23 cellular contexts compared by ENCODE assay signal in genomic region chr10:88911121-88911520, GRCh38. TPM values are rescaled to one million over a fixed set of nuclear protein-coding genes. Genes with fewer than 3 reads are reported as not detected.
"Had no signal": no experiment of that assay in that cellular context is flagged by ENCODE, and none has a peak within 500 bp of the region (broad histone marks: within the 10 kb centered on the region; RNA-seq: fewer than 3 reads in every experiment).

No MANE protein-coding gene starts in this region.

- FAIRE-seq: islet of Langerhans had no signal

- ATAC-seq: effector memory CD8-positive, alpha-beta T cell; gastrocnemius medialis; heart right ventricle; naive thymus-derived CD4-positive, alpha-beta T cell; psoas muscle; right lobe of liver; stimulated activated effector memory CD8-positive, alpha-beta T cell treated with anti-CD3 and anti-CD28 coated beads, Interleukin-12 subunit alpha, Interleukin-12 subunit beta, amount 100 ng/mL, for 72 hours; stimulated activated naive CD8-positive, alpha-beta T cell treated with anti-CD3 and anti-CD28 coated beads, Interleukin-15, Interleukin-2, amounts not matched to agents 100 U/mL and 50 U/mL, for 24 hours had no signal

- H3K27ac ChIP-seq: epithelial cell of prostate, esophagus muscularis mucosa, gastrocnemius medialis, heart right ventricle, psoas muscle, right lobe of liver, tibial artery, upper lobe of left lung, uterus had no signal

- H3K36me3 ChIP-seq: gastrocnemius medialis, right lobe of liver, upper lobe of left lung, uterus had no signal

- H3K27ac Mint-ChIP-seq: effector memory CD8-positive, alpha-beta T cell; nephron progenitor cell; stimulated activated effector memory CD8-positive, alpha-beta T cell treated with anti-CD3 and anti-CD28 coated beads, Interleukin-12 subunit alpha, Interleukin-12 subunit beta, amount 100 ng/mL, for 72 hours had no signal

- H3K27me3 ChIP-seq: esophagus muscularis mucosa, gastrocnemius medialis, heart right ventricle, right lobe of liver, tibial artery, upper lobe of left lung, uterus had no signal

- H3K4me1 ChIP-seq: gastrocnemius medialis, psoas muscle, tibial artery, upper lobe of left lung, uterus had no signal

- H3K4me3 Mint-ChIP-seq: effector memory CD8-positive, alpha-beta T cell; naive thymus-derived CD4-positive, alpha-beta T cell; nephron progenitor cell; stimulated activated effector memory CD8-positive, alpha-beta T cell treated with anti-CD3 and anti-CD28 coated beads, Interleukin-12 subunit alpha, Interleukin-12 subunit beta, amount 100 ng/mL, for 72 hours had no signal

- DNase-seq: effector memory CD8-positive, alpha-beta T cell; gastrocnemius medialis; heart right ventricle; hypothalamus; kidney glomerular epithelial cell; mammary epithelial cell; naive thymus-derived CD4-positive, alpha-beta T cell; nephron progenitor cell; psoas muscle; retina; right lobe of liver; stimulated activated CD4-positive, alpha-beta T cell treated with anti-CD3 and anti-CD28 coated beads, Interleukin-4, amount 100 ng/mL, for 1 hour; stimulated activated CD8-positive, alpha-beta memory T cell treated with anti-CD3 and anti-CD28 coated beads, Interleukin-4, amount 100 ng/mL, for 48 hours; stimulated activated naive CD8-positive, alpha-beta T cell treated with anti-CD3 and anti-CD28 coated beads, Interleukin-15, Interleukin-2, amounts not matched to agents 100 U/mL and 50 U/mL, for 24 hours; tibial artery; upper lobe of left lung; uterus had no signal

- H3K4me1 Mint-ChIP-seq: stimulated activated effector memory CD8-positive, alpha-beta T cell treated with anti-CD3 and anti-CD28 coated beads, Interleukin-12 subunit alpha, Interleukin-12 subunit beta, amount 100 ng/mL, for 72 hours had no signal

- H3K27me3 Mint-ChIP-seq: effector memory CD8-positive, alpha-beta T cell; naive thymus-derived CD4-positive, alpha-beta T cell had no signal

- H3K9me3 Mint-ChIP-seq: effector memory CD8-positive, alpha-beta T cell; naive thymus-derived CD4-positive, alpha-beta T cell; nephron progenitor cell; stimulated activated effector memory CD8-positive, alpha-beta T cell treated with anti-CD3 and anti-CD28 coated beads, Interleukin-12 subunit alpha, Interleukin-12 subunit beta, amount 100 ng/mL, for 72 hours had no signal

- H3K4me3 ChIP-seq: esophagus muscularis mucosa, gastrocnemius medialis, heart right ventricle, psoas muscle, right lobe of liver, tibial artery, upper lobe of left lung, uterus had no signal

RNA-seq across cellular contexts. Expression of gene ANKRD22, which starts 59.5 kb away (rescaled TPM):
- total RNA-seq: esophagus muscularis mucosa, fibroblast of villous mesenchyme, gastrocnemius medialis, psoas muscle, temporal lobe had no signal
